Comparison of ENCODE assay signal across 10 cellular contexts in genomic region chr5:68368686-68369359, GRCh38.
DNase-seq lines count a peak whose midpoint lies in the region; ATAC-seq and TF ChIP-seq lines count a peak whose summit lies in the region.
"Had no signal": no experiment of that assay in that cellular context is flagged by ENCODE, and none has a peak within 500 bp of the region (broad histone marks: within the 10 kb centered on the region; RNA-seq: fewer than 3 reads in every experiment).

No MANE protein-coding gene starts in this region.

- H3K27ac ChIP-seq in CD8-positive, alpha-beta memory T cell (ENCODE audit: low read depth, low read length): peak overlapping the region; percentile 3
- H3K27ac ChIP-seq in RWPE1: no peak overlapping the region
- H3K27ac ChIP-seq in fibroblast of lung (ENCODE audit: insufficient read depth, low read length): no peak overlapping the region

- H3K4me2 ChIP-seq in fibroblast of lung (ENCODE audit: extremely low read depth, insufficient read depth, low read length): no peak overlapping the region

- peaks cover 0 to 2% (median 0%) of the 10 kb centered on the region in 5 donors for H3K9me3 Mint-ChIP-seq in CD8-positive, alpha-beta memory T cell
- H3K9me3 Mint-ChIP-seq in nephron progenitor cell: peaks cover 12% of the 10 kb centered on the region

- ATAC-seq in HG03135 (IDR thresholded peaks at IDR 0.05; ENCODE audit: unreplicated experiment) (peak; percentile 10), left lobe of liver (no peak)

- peak in 1 of 5 donors; percentile 1 for DNase-seq in CD8-positive, alpha-beta memory T cell
- peak; percentile 58 for DNase-seq in RWPE1 (ENCODE audit: low spot score)
- peak; percentile 11 to 44 for DNase-seq in fibroblast of lung (ENCODE audit: low read depth in 2 of 2)
- DNase-seq in NCI-H524 (lab: John Stamatoyannopoulos, UW): no peak
- no peak for DNase-seq in nephron progenitor cell
- no peak for DNase-seq in HUDEP-2 (lab: John Stamatoyannopoulos, UW; ENCODE audit: unreplicated experiment in 76 of 76)
- DNase-seq in left lobe of liver (ENCODE audit: low spot score): no peak
- DNase-seq: GF-D8 had no signal

- peak overlapping the region; percentile 38 to 84 (median 70) for H3K4me3 Mint-ChIP-seq in CD8-positive, alpha-beta memory T cell
- no peak overlapping the region for H3K4me3 Mint-ChIP-seq in nephron progenitor cell
- H3K4me3 Mint-ChIP-seq: brain had no signal

- H3K27me3 ChIP-seq in CD8-positive, alpha-beta memory T cell (ENCODE audit: insufficient read depth, low read length, poor library complexity, severe bottlenecking): no peaks in the 10 kb centered on the region
- no peaks in the 10 kb centered on the region for H3K27me3 ChIP-seq in fibroblast of lung (ENCODE audit: control insufficient read depth, insufficient read depth, low read length)

- CTCF ChIA-PET in CD8-positive, alpha-beta memory T cell (lab: Charles Lee): interaction anchor here (1.8 kb wide), 1 partner anchor 17 kb away, joined by 3 read pairs; no protein-coding TSS in a partner anchor
- CTCF ChIA-PET in RWPE1 (lab: Yijun Ruan, JAX): no interaction called here

- H3K27ac Mint-ChIP-seq in CD8-positive, alpha-beta memory T cell: peak overlapping the region in 7 of 8 donors; percentile 57 to 97 (median 86)
- H3K27ac Mint-ChIP-seq in nephron progenitor cell: no peak overlapping the region
- H3K27ac Mint-ChIP-seq: brain had no signal

- H3K36me3 Mint-ChIP-seq in CD8-positive, alpha-beta memory T cell: peaks cover 0 to 6% (median 1%) of the 10 kb centered on the region in 3 donors
- H3K36me3 Mint-ChIP-seq in nephron progenitor cell (ENCODE audit: low read depth): peaks cover 9% of the 10 kb centered on the region
- H3K36me3 Mint-ChIP-seq: brain had no signal

- no peaks in the 10 kb centered on the region for H3K27me3 Mint-ChIP-seq in CD8-positive, alpha-beta memory T cell
- peaks cover 9% of the 10 kb centered on the region for H3K27me3 Mint-ChIP-seq in nephron progenitor cell (ENCODE audit: low read depth, poor library complexity)
- H3K27me3 Mint-ChIP-seq: brain had no signal

- H3K9me3 ChIP-seq in CD8-positive, alpha-beta memory T cell (ENCODE audit: low read length): no peaks in the 10 kb centered on the region
- no peaks in the 10 kb centered on the region for H3K9me3 ChIP-seq in fibroblast of lung (ENCODE audit: control insufficient read depth, insufficient read depth, low read depth, low read length)

- H4K20me1 ChIP-seq in fibroblast of lung (ENCODE audit: control insufficient read depth, extremely low read depth, insufficient read depth, low read length): no peaks in the 10 kb centered on the region

- peaks cover 28 to 49% (median 33%) of the 10 kb centered on the region in 3 donors for H3K4me1 Mint-ChIP-seq in CD8-positive, alpha-beta memory T cell
- peaks cover 4% of the 10 kb centered on the region for H3K4me1 Mint-ChIP-seq in nephron progenitor cell
- H3K4me1 Mint-ChIP-seq: brain had no signal

- H3K36me3 ChIP-seq in CD8-positive, alpha-beta memory T cell (ENCODE audit: insufficient read depth, low read length): no peaks in the 10 kb centered on the region
- H3K36me3 ChIP-seq in fibroblast of lung (ENCODE audit: control insufficient read depth, insufficient read depth, low read length): no peaks in the 10 kb centered on the region

- H3K4me1 ChIP-seq in CD8-positive, alpha-beta memory T cell (ENCODE audit: insufficient read depth, low read length): peaks cover 22% of the 10 kb centered on the region
- no peaks in the 10 kb centered on the region for H3K4me1 ChIP-seq in fibroblast of lung (ENCODE audit: control insufficient read depth, extremely low read depth, insufficient read depth, low read length)

- POLR2A ChIA-PET in CD8-positive, alpha-beta memory T cell (lab: Charles Lee): no interaction called here
- POLR2A ChIA-PET in RWPE1 (lab: Yijun Ruan, JAX; ENCODE audit: low non-redundant PET): no interaction called here

- no peak overlapping the region for H2AFZ ChIP-seq in fibroblast of lung (ENCODE audit: low read length)

- TF ChIP-seq CTCF in RWPE1 (conservative IDR thresholded peaks at IDR 0.05; ENCODE audit: low read depth) (no peak), fibroblast of lung (conservative IDR thresholded peaks at IDR 0.05 in 1 of 2, IDR thresholded peaks at IDR 0.05 in 1 of 2; ENCODE audit: low read depth in 1 of 2, low read length in 2 of 2) (no peak), nephron progenitor cell (IDR thresholded peaks at IDR 0.05) (no peak)

- H3K79me2 ChIP-seq in fibroblast of lung (ENCODE audit: control insufficient read depth, insufficient read depth, low read length): no peaks in the 10 kb centered on the region

- H3K4me3 ChIP-seq in CD8-positive, alpha-beta memory T cell (ENCODE audit: low read length): peak overlapping the region; percentile 27
- no peak overlapping the region for H3K4me3 ChIP-seq in fibroblast of lung (replicated peaks in 1 of 4; ENCODE audit: control extremely low read depth in 1 of 4, insufficient read depth in 1 of 4, low read depth in 3 of 4, low read length in 4 of 4)

- no peak overlapping the region for H3K9ac ChIP-seq in fibroblast of lung (ENCODE audit: insufficient read depth, low read length)

Comparison
In these comparisons a context has a peak if more than half of its experiments do, and no peak if none do; other contexts are left out.
1. DNase-seq: peak in RWPE1 (single experiment) and fibroblast of lung (2 of 2); none in NCI-H524 (0 of 2), nephron progenitor cell (single experiment), HUDEP-2 (0 of 76) and left lobe of liver (single experiment).